1 cellular context compared by ENCODE assay signal in genomic region chr11:64846998-64847666, GRCh38.
TF ChIP-seq lines count a peak whose summit lies in the region.

No MANE protein-coding gene starts in this region.

TF ChIP-seq in HepG2, 621 proteins besides CTCF, POLR2A, EP300 and RAD21 (continued from another document and continues in another):
- no peak for TF ChIP-seq SP140L (CRISPR knock-in tag; IDR thresholded peaks at IDR 0.05; ENCODE audit: borderline replicate concordance)
- no peak for TF ChIP-seq SKIL (CRISPR knock-in tag; IDR thresholded peaks at IDR 0.05; ENCODE audit: borderline replicate concordance)
- TF ChIP-seq PPARG (CRISPR knock-in tag; conservative IDR thresholded peaks at IDR 0.05), result no peak
- TF ChIP-seq ZNF282 (IDR thresholded peaks at IDR 0.05; ENCODE audit: partially characterized antibody), result no peak
- no peak for TF ChIP-seq TEAD2 (CRISPR knock-in tag; IDR thresholded peaks at IDR 0.05)
- no peak for TF ChIP-seq YY1 (IDR thresholded peaks at IDR 0.05; ENCODE audit: insufficient read depth, insufficient replicate concordance, low read depth, low read length)
- TF ChIP-seq XRCC5 (optimal IDR thresholded peaks at IDR 0.05; ENCODE audit: low read length), result peak; percentile 84
- TF ChIP-seq HOXA5 (CRISPR knock-in tag; IDR thresholded peaks at IDR 0.05), result peak; percentile 40; the same call in 1 of the 2 replicates
- TF ChIP-seq ZNF18 (CRISPR knock-in tag; IDR thresholded peaks at IDR 0.05; ENCODE audit: insufficient replicate concordance), result no peak
- no peak for TF ChIP-seq GATA4 (IDR thresholded peaks at IDR 0.05; ENCODE audit: borderline replicate concordance, low read depth)
- 0 out of 2 replicates have a peak, but pooled peaks have one; percentile 28 for TF ChIP-seq ISL2 (CRISPR knock-in tag; IDR thresholded peaks at IDR 0.05)
- no peak for TF ChIP-seq DNMT3B (CRISPR knock-in tag; conservative IDR thresholded peaks at IDR 0.05)
- TF ChIP-seq GRHL1 (CRISPR knock-in tag; conservative IDR thresholded peaks at IDR 0.05), result no peak
- TF ChIP-seq PTBP1 (IDR thresholded peaks at IDR 0.05; ENCODE audit: low read depth, low read length, poor library complexity, severe bottlenecking), result no peak
- TF ChIP-seq ZBTB3 (CRISPR knock-in tag; IDR thresholded peaks at IDR 0.05; ENCODE audit: borderline replicate concordance, low read depth), result no peak
- no peak for TF ChIP-seq ISX (CRISPR knock-in tag; conservative IDR thresholded peaks at IDR 0.05)
- no peak for TF ChIP-seq MED13 (CRISPR knock-in tag; IDR thresholded peaks at IDR 0.05)
- TF ChIP-seq ZBTB46 (CRISPR knock-in tag; IDR thresholded peaks at IDR 0.05; ENCODE audit: borderline replicate concordance), result no peak
- no peak for TF ChIP-seq NFIB (CRISPR knock-in tag; IDR thresholded peaks at IDR 0.05; ENCODE audit: borderline replicate concordance)
- no peak for TF ChIP-seq TGIF2 (CRISPR knock-in tag; IDR thresholded peaks at IDR 0.05)
- TF ChIP-seq ZNF788 (CRISPR knock-in tag; IDR thresholded peaks at IDR 0.05; ENCODE audit: borderline replicate concordance), result no peak; the same call in 1 of the 2 replicates
- 0 out of 2 replicates have a peak, but pooled peaks have one; percentile 51 for TF ChIP-seq MIER2 (CRISPR knock-in tag; IDR thresholded peaks at IDR 0.05)
- TF ChIP-seq ATF7 (IDR thresholded peaks at IDR 0.05), result no peak
- TF ChIP-seq ATF7 (CRISPR knock-in tag; IDR thresholded peaks at IDR 0.05), result no peak
- TF ChIP-seq PREB (CRISPR knock-in tag; IDR thresholded peaks at IDR 0.05), result no peak
- no peak for TF ChIP-seq TRAFD1 (CRISPR knock-in tag; IDR thresholded peaks at IDR 0.05; ENCODE audit: borderline replicate concordance)
- no peak for TF ChIP-seq HHEX (CRISPR knock-in tag; IDR thresholded peaks at IDR 0.05)
- no peak for TF ChIP-seq RBAK (CRISPR knock-in tag; IDR thresholded peaks at IDR 0.05)
- no peak for TF ChIP-seq BCL6 (CRISPR knock-in tag; IDR thresholded peaks at IDR 0.05)
- no peak for TF ChIP-seq NFATC3 (CRISPR knock-in tag; IDR thresholded peaks at IDR 0.05)
- TF ChIP-seq LRRFIP1 (CRISPR knock-in tag; conservative IDR thresholded peaks at IDR 0.05), result no peak
- TF ChIP-seq ZNF337 (CRISPR knock-in tag; IDR thresholded peaks at IDR 0.05; ENCODE audit: borderline replicate concordance, low read depth), result no peak
- no peak for TF ChIP-seq HOXA9 (CRISPR knock-in tag; IDR thresholded peaks at IDR 0.05; ENCODE audit: borderline replicate concordance)
- TF ChIP-seq SIN3B (IDR thresholded peaks at IDR 0.05; ENCODE audit: low read length), result 0 out of 2 replicates have a peak, but pooled peaks have one; percentile 29
- TF ChIP-seq HNF1B (CRISPR knock-in tag; IDR thresholded peaks at IDR 0.05), result peak; percentile 52; the same call in 1 of the 2 replicates
- TF ChIP-seq NFE2L1 (CRISPR knock-in tag; IDR thresholded peaks at IDR 0.05; ENCODE audit: borderline replicate concordance), result no peak
- no peak for TF ChIP-seq ZNF256 (CRISPR knock-in tag; conservative IDR thresholded peaks at IDR 0.05)
- TF ChIP-seq AFF4 (CRISPR knock-in tag; IDR thresholded peaks at IDR 0.05), result no peak
- no peak for TF ChIP-seq SRF (IDR thresholded peaks at IDR 0.05; ENCODE audit: low read depth, low read length)
- TF ChIP-seq ZNF329 (CRISPR knock-in tag; IDR thresholded peaks at IDR 0.05; ENCODE audit: low read depth), result no peak
- TF ChIP-seq ZNF230 (CRISPR knock-in tag; IDR thresholded peaks at IDR 0.05), result 0 out of 2 replicates have a peak, but pooled peaks have one; percentile 30
- no peak for TF ChIP-seq TERF1 (CRISPR knock-in tag; IDR thresholded peaks at IDR 0.05)
- no peak for TF ChIP-seq SYNCRIP (IDR thresholded peaks at IDR 0.05; ENCODE audit: insufficient read depth, low read depth, low read length)
- no peak for TF ChIP-seq RBM39 (IDR thresholded peaks at IDR 0.05; ENCODE audit: low read depth, low read length, poor library complexity, severe bottlenecking)
- TF ChIP-seq ZSCAN20 (CRISPR knock-in tag; IDR thresholded peaks at IDR 0.05; ENCODE audit: borderline replicate concordance), result no peak
- TF ChIP-seq FLYWCH1 (CRISPR knock-in tag; IDR thresholded peaks at IDR 0.05), result no peak
